Comparison of ENCODE assay signal across 17 cellular contexts in genomic region chr6:152026291-152026690, GRCh38.
A peak's percentile ranks its signal among the peaks of the same experiment; 100 is the strongest.
DNase-seq lines count a peak whose midpoint lies in the region; ATAC-seq, FAIRE-seq and TF ChIP-seq lines count a peak whose summit lies in the region.
"Had no signal": no experiment of that assay in that cellular context is flagged by ENCODE, and none has a peak within 500 bp of the region (broad histone marks: within the 10 kb centered on the region; RNA-seq: fewer than 3 reads in every experiment).

No MANE protein-coding gene starts in this region.

- peaks cover 6% of the 10 kb centered on the region for H3K9me3 Mint-ChIP-seq in neural progenitor cell
- H3K9me3 Mint-ChIP-seq in glutamatergic neuron (ENCODE audit: unreplicated experiment) = peaks cover 3% of the 10 kb centered on the region

- H2AFZ ChIP-seq in GM12878 (ENCODE audit: control insufficient read depth, low read depth, low read length) (no peak overlapping the region), neural progenitor cell (replicated peaks) (no peak overlapping the region)

- H3K79me2 ChIP-seq in GM12878 (ENCODE audit: control insufficient read depth, insufficient read depth, low read length) (no peaks in the 10 kb centered on the region), neural progenitor cell (ENCODE audit: low read depth) (no peaks in the 10 kb centered on the region)

- POLR2A ChIA-PET in GM12878 (lab: Charles Lee) = no interaction called here

- RAD21 ChIA-PET in GM12878 (lab: Charles Lee; ENCODE audit: unreplicated experiment) = no interaction called here

- 0% methylated on average over 1 of the region's 1 CpG for WGBS in GM12878 (ENCODE audit: insufficient coverage, insufficient replicate concordance, low lambda C conversion rate, missing lambda C conversion rate)
- WGBS in pancreas, 2 donors = 64 to 68% methylated on average over 1 of the region's 1 CpG
- WGBS in aorta, 2 donors = 66 to 83% methylated on average over 1 of the region's 1 CpG

- H3K4me3 ChIP-seq in GM12878 = no peak overlapping the region
- H3K4me3 ChIP-seq in pancreas = no peak overlapping the region
- H3K4me3 ChIP-seq in aorta (ENCODE audit: low read length in 2 of 2) = no peak overlapping the region
- H3K4me3 ChIP-seq in neural progenitor cell = no peak overlapping the region

- peak; percentile 22 for DNase-seq in GM13976 (ENCODE audit: low spot score)
- no peak for DNase-seq in GM12878 (ENCODE audit: low read depth, low spot score)
- no peak for DNase-seq in pancreas
- no peak for DNase-seq in aorta
- DNase-seq in SKM-1 (lab: John Stamatoyannopoulos, UW; ENCODE audit: unreplicated experiment) = no peak
- no peak for DNase-seq in neural progenitor cell (ENCODE audit: low spot score)
- no peak for DNase-seq in glutamatergic neuron
- DNase-seq: activated CD4-positive, alpha-beta T cell treated with anti-CD3 and anti-CD28 coated beads, Interleukin-2, amount 50 U/mL, for 1 hour; foreskin fibroblast; NCI-H1092 treated with DMSO at 0.1 percent for 48 hours; NCI-H345; stimulated activated naive CD8-positive, alpha-beta T cell treated with anti-CD3 and anti-CD28 coated beads, Interleukin-15, Interleukin-2, amounts not matched to agents 100 U/mL and 50 U/mL, for 24 hours; T-helper 1 cell had no signal

- H3K4me1 ChIP-seq in GM12878 (ENCODE audit: control insufficient read depth, insufficient read depth, low read length) (no peaks in the 10 kb centered on the region), pancreas (no peaks in the 10 kb centered on the region), aorta (ENCODE audit: control insufficient read depth in 1 of 2, insufficient read depth in 2 of 2, low read length in 2 of 2) (no peaks in the 10 kb centered on the region), neural progenitor cell (no peaks in the 10 kb centered on the region)

- H3K9me3 ChIP-seq in GM12878 (replicated peaks; ENCODE audit: control insufficient read depth, insufficient read depth, low read length) = no peaks in the 10 kb centered on the region
- H3K9me3 ChIP-seq in pancreas = no peaks in the 10 kb centered on the region
- no peaks in the 10 kb centered on the region for H3K9me3 ChIP-seq in aorta (ENCODE audit: control insufficient read depth, low read length)
- peaks cover 3% of the 10 kb centered on the region for H3K9me3 ChIP-seq in neural progenitor cell (ENCODE audit: low read depth)

- TF ChIP-seq RAD21 in GM12878 (IDR thresholded peaks at IDR 0.05; ENCODE audit: insufficient read depth, low read depth, low read length) = no peak

- no peak for TF ChIP-seq EP300 in GM12878 (IDR thresholded peaks at IDR 0.05; ENCODE audit: borderline replicate concordance in 1 of 2, control insufficient read depth in 1 of 2, low read depth in 2 of 2, low read length in 2 of 2)

- in situ Hi-C loops in GM13976 (cut with MboI; ENCODE audit: low sequenced_read_pairs, unreplicated experiment) (no loop called here), GM12878 (cut with MboI) (no loop called here)

- no peak for TF ChIP-seq POLR2A in GM12878 (IDR thresholded peaks at IDR 0.05; ENCODE audit: low read depth, low read length)

- H3K4me1 Mint-ChIP-seq in neural progenitor cell (no peaks in the 10 kb centered on the region), glutamatergic neuron (ENCODE audit: low read depth, unreplicated experiment) (no peaks in the 10 kb centered on the region)

- H3K36me3 ChIP-seq in GM12878 (ENCODE audit: control insufficient read depth in 2 of 2, insufficient read depth in 2 of 2, low read length in 1 of 2) (no peaks in the 10 kb centered on the region), pancreas (no peaks in the 10 kb centered on the region), aorta (ENCODE audit: control insufficient read depth in 1 of 2, insufficient read depth in 2 of 2, low read length in 1 of 2) (no peaks in the 10 kb centered on the region), neural progenitor cell (no peaks in the 10 kb centered on the region)

- FAIRE-seq in GM12878 (lab: Jason Lieb, UNC) (no peak), pancreas (lab: Jason Lieb, UNC) (peak; percentile 74)
- FAIRE-seq: astrocyte had no signal

- BruUV-seq in GM12878 (replicated peaks; lab: Mats Ljungman, UMichigan) = no TSS peak

- TF ChIP-seq CTCF in GM13976 (IDR thresholded peaks at IDR 0.05; ENCODE audit: borderline replicate concordance, control extremely low read depth, extremely low read depth, insufficient read depth, missing control alignments) = no peak
- no peak for TF ChIP-seq CTCF in GM12878 (IDR thresholded peaks at IDR 0.05 in 2 of 3, conservative IDR thresholded peaks at IDR 0.05 in 1 of 3; ENCODE audit: control insufficient read depth in 2 of 3, extremely low read depth in 1 of 3, insufficient read depth in 1 of 3, low read depth in 3 of 3, low read length in 3 of 3)
- TF ChIP-seq CTCF in pancreas (IDR thresholded peaks at IDR 0.05) = no peak
- TF ChIP-seq CTCF in neural progenitor cell (IDR thresholded peaks at IDR 0.05) = no peak
- TF ChIP-seq CTCF in glutamatergic neuron (IDR thresholded peaks at IDR 0.05; ENCODE audit: partially characterized antibody, unreplicated experiment) = no peak

- H3K27ac Mint-ChIP-seq in neural progenitor cell (no peak overlapping the region), glutamatergic neuron (ENCODE audit: unreplicated experiment) (no peak overlapping the region)

- no peak overlapping the region for H3K4me2 ChIP-seq in GM12878 (ENCODE audit: control insufficient read depth, insufficient read depth)
- no peak overlapping the region for H3K4me2 ChIP-seq in neural progenitor cell

- no peaks in the 10 kb centered on the region for H3F3A ChIP-seq in neural progenitor cell (ENCODE audit: low read depth)

- H3K27ac ChIP-seq in GM12878 (ENCODE audit: control insufficient read depth, insufficient read depth) (no peak overlapping the region), pancreas (no peak overlapping the region), aorta (ENCODE audit: low read depth in 1 of 2, low read length in 2 of 2) (no peak overlapping the region), neural progenitor cell (no peak overlapping the region)

- ATAC-seq in HG02885 (IDR thresholded peaks at IDR 0.05; ENCODE audit: poor library complexity, unreplicated experiment) = peak; percentile 66
- ATAC-seq in GM12878 = peak; percentile 31; the same call in 1 of the 3 replicates
- ATAC-seq in pancreas = no peak
- no peak for ATAC-seq in aorta (ENCODE audit: low FRiP score)
- ATAC-seq: Panc1; stimulated activated naive CD8-positive, alpha-beta T cell treated with anti-CD3 and anti-CD28 coated beads, Interleukin-15, Interleukin-2, amounts not matched to agents 100 U/mL and 50 U/mL, for 24 hours had no signal

- intact Hi-C loops in GM12878 (cut with micrococcal nuclease; ENCODE audit: unreplicated experiment) = no loop called here
- intact Hi-C loops in pancreas (cut with DNase I) = no loop called here
- intact Hi-C loops in aorta (cut with DNase I) = no loop called here

- H3K4me3 Mint-ChIP-seq in neural progenitor cell (no peak overlapping the region), glutamatergic neuron (ENCODE audit: unreplicated experiment) (no peak overlapping the region)
- H3K4me3 Mint-ChIP-seq: CD14-positive monocyte had no signal

- CTCF ChIA-PET in GM12878 (lab: Yijun Ruan, JAX) = interaction anchor here (1.0 kb wide), 1 partner anchor 99 kb away, joined by 3 read pairs; no protein-coding TSS in a partner anchor

- SMC1A ChIA-PET in GM12878 (lab: Charles Lee; ENCODE audit: uncharacterized antibody, unreplicated experiment) = interaction anchor here (1.9 kb wide), 1 partner anchor 336 kb away, joined by 5 read pairs; no protein-coding TSS in a partner anchor

- H3K36me3 Mint-ChIP-seq in neural progenitor cell (no peaks in the 10 kb centered on the region), glutamatergic neuron (ENCODE audit: unreplicated experiment) (no peaks in the 10 kb centered on the region)
- H3K36me3 Mint-ChIP-seq: CD14-positive monocyte had no signal

- H3K27me3 ChIP-seq in GM12878 (replicated peaks in 1 of 2; ENCODE audit: control insufficient read depth in 2 of 2, insufficient read depth in 2 of 2, low read length in 1 of 2) = no peaks in the 10 kb centered on the region
- H3K27me3 ChIP-seq in pancreas = no peaks in the 10 kb centered on the region
- no peaks in the 10 kb centered on the region for H3K27me3 ChIP-seq in aorta (ENCODE audit: control insufficient read depth in 1 of 2, insufficient read depth in 2 of 2, low read length in 1 of 2)
- H3K27me3 ChIP-seq in neural progenitor cell = no peaks in the 10 kb centered on the region

- H3K9ac ChIP-seq in GM12878 (ENCODE audit: control insufficient read depth, insufficient read depth, low read length) (no peak overlapping the region), neural progenitor cell (no peak overlapping the region)

- H4K20me1 ChIP-seq in GM12878 (ENCODE audit: control insufficient read depth, insufficient read depth) (no peaks in the 10 kb centered on the region), neural progenitor cell (ENCODE audit: low read depth) (no peaks in the 10 kb centered on the region)

- H3K27me3 Mint-ChIP-seq in neural progenitor cell (ENCODE audit: insufficient read depth, low read depth) (no peaks in the 10 kb centered on the region), glutamatergic neuron (ENCODE audit: unreplicated experiment) (no peaks in the 10 kb centered on the region)

Comparison
In these comparisons a context has a peak if more than half of its experiments do, and no peak if none do; other contexts are left out.
1. ATAC-seq: peak in HG02885 (single experiment) and GM12878 (single experiment); none in pancreas (0 of 4) and aorta (single experiment).